9 cellular contexts compared by ENCODE assay signal in genomic region chr6:111423960-111424846, GRCh38. TPM values are rescaled to one million over a fixed set of nuclear protein-coding genes. Genes with fewer than 3 reads are reported as not detected.
A peak's percentile ranks its signal among the peaks of the same experiment; 100 is the strongest.
DNase-seq lines count a peak whose midpoint lies in the region; ATAC-seq and TF ChIP-seq lines count a peak whose summit lies in the region.
"Had no signal": no experiment of that assay in that cellular context is flagged by ENCODE, and none has a peak within 500 bp of the region (broad histone marks: within the 10 kb centered on the region; RNA-seq: fewer than 3 reads in every experiment).

No MANE protein-coding gene starts in this region.

- in situ Hi-C loops in SK-MEL-5 (cut with HindIII; ENCODE audit: low pct_unique_long_range_greater_than_20kb, low sequenced_read_pairs), result no loop called here

- no peak overlapping the region for H3K27ac ChIP-seq in OCI-LY7 (ENCODE audit: low read depth, low read length, poor library complexity, severe bottlenecking)

- DNase-seq in H7, result peak; percentile 14
- DNase-seq in SK-MEL-5 (ENCODE audit: low read depth, low spot score), result peak; percentile 20
- DNase-seq in fibroblast of the aortic adventitia (ENCODE audit: low read depth), result peak; percentile 26
- peak; percentile 35 for DNase-seq in renal cortical epithelial cell (ENCODE audit: low read depth)
- no peak for DNase-seq in OCI-LY7 (ENCODE audit: low spot score)
- no peak for DNase-seq in stimulated activated naive CD8-positive, alpha-beta T cell treated with anti-CD3 and anti-CD28 coated beads, Interleukin-15, Interleukin-2, amounts not matched to agents 100 U/mL and 50 U/mL, for 24 hours
- DNase-seq: activated CD4-positive, alpha-beta T cell treated with anti-CD3 and anti-CD28 coated beads, Interleukin-2, amount 10 ng/mL, durations not matched to agents 24 days and 14 days had no signal

- no peak overlapping the region for H3K4me2 ChIP-seq in OCI-LY7 (ENCODE audit: low read length)

- no TSS peak for BruUV-seq in OCI-LY7 (replicated peaks; lab: Mats Ljungman, UMichigan)

- peaks cover 92% of the 10 kb centered on the region for H3K79me2 ChIP-seq in OCI-LY7 (ENCODE audit: insufficient read depth, low read depth, low read length)

- intact Hi-C loops in OCI-LY7 (cut with micrococcal nuclease; ENCODE audit: unreplicated experiment), result no loop called here

- POLR2A ChIA-PET in OCI-LY7 (lab: Charles Lee), result interaction anchor here (0.6 to 1.1 kb wide), 2 partner anchors 11 to 145 kb away, joined by 3 read pairs; no protein-coding TSS in a partner anchor

- H3K4me3 ChIP-seq in H7 (ENCODE audit: insufficient read depth, low read depth, low read length) (no peak overlapping the region), fibroblast of the aortic adventitia (ENCODE audit: low read depth, low read length) (no peak overlapping the region), OCI-LY7 (ENCODE audit: low read depth, low read length, poor library complexity, severe bottlenecking) (no peak overlapping the region)

- no peaks in the 10 kb centered on the region for H3K9me2 ChIP-seq in OCI-LY7 (ENCODE audit: insufficient read depth, low read length)

- CTCF ChIA-PET in OCI-LY7 (lab: Charles Lee; ENCODE audit: unreplicated experiment), result no interaction called here

- no peak overlapping the region for H2AFZ ChIP-seq in OCI-LY7 (ENCODE audit: low read length)

- H3K27me3 ChIP-seq in H7 (ENCODE audit: control insufficient read depth, insufficient read depth, low read length), result no peaks in the 10 kb centered on the region

- peaks cover 16% of the 10 kb centered on the region for H3K4me1 ChIP-seq in OCI-LY7 (ENCODE audit: insufficient read depth, low read length, poor library complexity, severe bottlenecking)

- H4K20me1 ChIP-seq in OCI-LY7 (ENCODE audit: insufficient read depth, low read length), result 0 out of 2 replicates have a peak, but pooled peaks cover 15% of the 10 kb centered on the region

- TF ChIP-seq CTCF in fibroblast of the aortic adventitia (IDR thresholded peaks at IDR 0.05; ENCODE audit: insufficient read depth, low read length) (no peak), OCI-LY7 (conservative IDR thresholded peaks at IDR 0.05; ENCODE audit: low read length) (no peak)

- H3K36me3 ChIP-seq in H7 (replicated peaks; ENCODE audit: control insufficient read depth, insufficient read depth, low read length), result no peaks in the 10 kb centered on the region
- H3K36me3 ChIP-seq in OCI-LY7 (ENCODE audit: insufficient read depth, low read length), result peaks cover 7% of the 10 kb centered on the region

- H3K9me3 ChIP-seq in OCI-LY7 (ENCODE audit: low read length), result peaks cover 19% of the 10 kb centered on the region

- ATAC-seq in stimulated activated naive CD8-positive, alpha-beta T cell treated with anti-CD3 and anti-CD28 coated beads, Interleukin-15, Interleukin-2, amounts not matched to agents 100 U/mL and 50 U/mL, for 24 hours, result no peak
- ATAC-seq in HG03442 (IDR thresholded peaks at IDR 0.05; ENCODE audit: unreplicated experiment), result no peak
- no peak for ATAC-seq in GM21528 (IDR thresholded peaks at IDR 0.05; ENCODE audit: low FRiP score, unreplicated experiment)

RNA-seq across cellular contexts. Expression of gene REV3L, which starts 58.8 kb away (rescaled TPM):
- 2.1 and 5.2 TPM in 2 replicates for total RNA-seq in H7 (2014; rRNA removed; shearing (Covaris generic))
- 41.2 and 48.4 TPM in 2 replicates for total RNA-seq in SK-MEL-5 (2014; rRNA removed; shearing (Covaris generic))
- polyA plus RNA-seq in SK-MEL-5 (2015; cell fraction: cytosol; rRNA removed), result 29.5 and 39.8 TPM in 2 replicates
- 57.8 and 62.2 TPM in 2 replicates for polyA plus RNA-seq in SK-MEL-5 (2015; cell fraction: nucleus; rRNA removed)
- total RNA-seq in fibroblast of the aortic adventitia (ENCODE audit: low replicate concordance), result 77.4 and 106 TPM in 2 replicates
- 14.1 and 41.9 TPM in 2 replicates for total RNA-seq in renal cortical epithelial cell
- 24.8 and 26.6 TPM in 2 replicates for total RNA-seq in OCI-LY7 (2014; rRNA removed; shearing (Covaris generic))
- total RNA-seq in OCI-LY7 (2022), result 33.4 and 34.9 TPM in 2 replicates

Comparison
In these comparisons a context has a peak if more than half of its experiments do, and no peak if none do; other contexts are left out.
1. DNase-seq: peak in H7 (single experiment), SK-MEL-5 (single experiment), fibroblast of the aortic adventitia (single experiment) and renal cortical epithelial cell (single experiment); none in OCI-LY7 (single experiment) and stimulated activated naive CD8-positive, alpha-beta T cell treated with anti-CD3 and anti-CD28 coated beads, Interleukin-15, Interleukin-2, amounts not matched to agents 100 U/mL and 50 U/mL, for 24 hours (single experiment).